In genomic region chr4:174815282-174815681, GRCh38 we compare ENCODE assay signal across 37 cellular contexts. TPM values are rescaled to one million over a fixed set of nuclear protein-coding genes. Genes with fewer than 3 reads are reported as not detected.
"Had no signal": no experiment of that assay in that cellular context is flagged by ENCODE, and none has a peak within 500 bp of the region (broad histone marks: within the 10 kb centered on the region; RNA-seq: fewer than 3 reads in every experiment).

No MANE protein-coding gene starts in this region.

- DNase-seq: Karpas-422, Kasumi-1, MG63, MM.1S, MV-4-11, NCI-H1048, NCI-H1092, NCI-H1092 treated with DMSO at 0.1 percent for 48 hours, NCI-H1105, NCI-H1105 treated with DMSO at 0.1 percent for 48 hours, NCI-H1417, NCI-H1417 treated with DMSO at 0.1 percent for 48 hours, NCI-H1436, NCI-H1436 treated with DMSO at 0.1 percent for 48 hours, NCI-H146, NCI-H1694, NCI-H1694 treated with DMSO at 0.1 percent for 48 hours, NCI-H187, NCI-H187 treated with DMSO at 0.1 percent for 48 hours, NCI-H1930, NCI-H2029, NCI-H2029 treated with DMSO at 0.1 percent for 48 hours, NCI-H2081, NCI-H2081 treated with DMSO at 0.1 percent for 48 hours, NCI-H2107, NCI-H2171, NCI-H2171 treated with DMSO at 0.1 percent for 48 hours, NCI-H2227 treated with DMSO at 0.1 percent for 48 hours, NCI-H226, NCI-H345, NCI-H446, NCI-H446 treated with DMSO at 0.1 percent for 48 hours, NCI-H510A, NCI-H510A treated with DMSO at 0.1 percent for 48 hours had no signal

RNA-seq across cellular contexts. Expression of gene GLRA3, which starts 13.8 kb away (rescaled TPM):
- total RNA-seq: LHCN-M2, M059J, MCF 10A had no signal
